In genomic region chr21:45551816-45552695, GRCh38 we compare ENCODE assay signal across 8 cellular contexts. TPM values are rescaled to one million over a fixed set of nuclear protein-coding genes. Genes with fewer than 3 reads are reported as not detected.
DNase-seq lines count a peak whose midpoint lies in the region; FAIRE-seq and TF ChIP-seq lines count a peak whose summit lies in the region.
"Had no signal": no experiment of that assay in that cellular context is flagged by ENCODE, and none has a peak within 500 bp of the region (broad histone marks: within the 10 kb centered on the region; RNA-seq: fewer than 3 reads in every experiment).

No MANE protein-coding gene starts in this region.

- H3K9me3 ChIP-seq in DOHH2 (ENCODE audit: control insufficient read depth, insufficient read depth, low read length) (no peaks in the 10 kb centered on the region; the same call in 1 of the 2 replicates), SK-N-MC (ENCODE audit: low read depth, low read length) (no peaks in the 10 kb centered on the region), endothelial cell of umbilical vein (replicated peaks; ENCODE audit: control insufficient read depth, insufficient read depth, low read length) (no peaks in the 10 kb centered on the region), skeletal muscle tissue (ENCODE audit: control insufficient read depth in 3 of 3, low read length in 3 of 3) (peaks cover 0 to 3% (median 0%) of the 10 kb centered on the region in 3 donors)

- H3K9ac ChIP-seq in SK-N-MC (ENCODE audit: insufficient read length): no peak overlapping the region
- peak overlapping the region; percentile 19 for H3K9ac ChIP-seq in endothelial cell of umbilical vein (replicated peaks; ENCODE audit: extremely low read depth, insufficient read depth, low read length)
- H3K9ac ChIP-seq in skeletal muscle tissue (ENCODE audit: low read depth in 1 of 3, low read length in 3 of 3): no peak overlapping the region

- no peaks in the 10 kb centered on the region for H3K9me2 ChIP-seq in DOHH2 (replicated peaks; ENCODE audit: control insufficient read depth, low read length)

- dilution Hi-C loops in endothelial cell of umbilical vein (cut with MboI; ENCODE audit: extremely low pct_ligation_motif_present, low sequenced_read_pairs): no loop called here

- TF ChIP-seq CTCF in DOHH2 (IDR thresholded peaks at IDR 0.05; ENCODE audit: low read depth, low read length, poor library complexity, severe bottlenecking) (no peak), endothelial cell of umbilical vein (IDR thresholded peaks at IDR 0.05; ENCODE audit: extremely low read depth in 1 of 2, insufficient read depth in 1 of 2, low read depth in 1 of 2, low read length in 2 of 2) (no peak)

- H3K4me2 ChIP-seq in DOHH2 (ENCODE audit: low read length) (peak overlapping the region; percentile 40), endothelial cell of umbilical vein (ENCODE audit: insufficient read depth, low read length) (peak overlapping the region; percentile 47)

- intact Hi-C loops in endothelial cell of umbilical vein (cut with micrococcal nuclease): loop anchor here (2.0 kb wide), 1 partner anchor 259 kb away; no protein-coding TSS in a partner anchor

- H3K27me3 ChIP-seq in DOHH2 (ENCODE audit: control insufficient read depth, low read length) (peaks cover 50% of the 10 kb centered on the region), endothelial cell of umbilical vein (ENCODE audit: control insufficient read depth in 2 of 2, insufficient read depth in 2 of 2, low read length in 2 of 2) (peaks cover 0 to 3% of the 10 kb centered on the region in 2 experiments), skeletal muscle tissue (ENCODE audit: control insufficient read depth in 3 of 3, insufficient read depth in 3 of 3, low read length in 3 of 3) (peaks cover 13 to 19% (median 16%) of the 10 kb centered on the region in 3 donors)

- H3K36me3 ChIP-seq in DOHH2 (ENCODE audit: control insufficient read depth, low read length): no peaks in the 10 kb centered on the region
- no peaks in the 10 kb centered on the region for H3K36me3 ChIP-seq in SK-N-MC (ENCODE audit: insufficient read depth, low read length)
- H3K36me3 ChIP-seq in endothelial cell of umbilical vein (ENCODE audit: control insufficient read depth in 2 of 2, extremely low read depth in 1 of 2, insufficient read depth in 2 of 2, low read length in 2 of 2): no peaks in the 10 kb centered on the region
- H3K36me3 ChIP-seq in skeletal muscle tissue (ENCODE audit: control insufficient read depth in 3 of 3, insufficient read depth in 3 of 3, low read length in 3 of 3): no peaks in the 10 kb centered on the region

- CTCF ChIA-PET in endothelial cell of umbilical vein (lab: Charles Lee): no interaction called here

- DNase-seq in SK-N-MC (ENCODE audit: low read depth, low spot score): no peak
- DNase-seq in endothelial cell of umbilical vein (ENCODE audit: low read depth, low spot score): no peak
- DNase-seq in stimulated activated CD4-positive, alpha-beta T cell treated with anti-CD3 and anti-CD28 coated beads, Interleukin-12 subunit alpha, Interleukin-12 subunit beta, amount 100 ng/mL, for 4 hours: no peak
- DNase-seq in stimulated activated CD8-positive, alpha-beta memory T cell treated with anti-CD3 and anti-CD28 coated beads, Interleukin-4, amount 100 ng/mL, for 48 hours: no peak
- DNase-seq in NCI-H2107 treated with DMSO at 0.1 percent for 48 hours (lab: John Stamatoyannopoulos, UW; ENCODE audit: unreplicated experiment): no peak
- DNase-seq: NCI-H1436 treated with DMSO at 0.1 percent for 48 hours had no signal

- no peak overlapping the region for H3K4me3 ChIP-seq in DOHH2 (ENCODE audit: low read length)
- H3K4me3 ChIP-seq in SK-N-MC: no peak overlapping the region
- H3K4me3 ChIP-seq in endothelial cell of umbilical vein (replicated peaks in 1 of 3; ENCODE audit: insufficient read depth in 1 of 3, low read depth in 1 of 3, low read length in 3 of 3): no peak overlapping the region
- H3K4me3 ChIP-seq in skeletal muscle tissue (ENCODE audit: low read length in 3 of 3): no peak overlapping the region

- TF ChIP-seq POLR2A in endothelial cell of umbilical vein (IDR thresholded peaks at IDR 0.05; ENCODE audit: low read depth, low read length): no peak

- H3K27ac ChIP-seq in DOHH2 (ENCODE audit: low read depth, low read length) (no peak overlapping the region), SK-N-MC (peak overlapping the region; percentile 83; the same call in 1 of the 2 replicates), endothelial cell of umbilical vein (ENCODE audit: insufficient read depth, low read depth, low read length) (peak overlapping the region; percentile 97), skeletal muscle tissue (ENCODE audit: low read depth, low read length) (peak overlapping the region; percentile 2)

- peak overlapping the region; percentile 4 for H2AFZ ChIP-seq in endothelial cell of umbilical vein (ENCODE audit: low read depth, low read length)

- no peaks in the 10 kb centered on the region for H3K9me1 ChIP-seq in endothelial cell of umbilical vein (replicated peaks; ENCODE audit: control insufficient read depth, extremely low read depth, insufficient read depth, low read length)

- H3K79me2 ChIP-seq in DOHH2 (ENCODE audit: control insufficient read depth, low read length): no peaks in the 10 kb centered on the region
- no peaks in the 10 kb centered on the region for H3K79me2 ChIP-seq in endothelial cell of umbilical vein (ENCODE audit: control insufficient read depth, insufficient read depth, low read length)

- H4K20me1 ChIP-seq in DOHH2 (ENCODE audit: control insufficient read depth, insufficient read depth, low read depth, low read length) (peaks cover 18% of the 10 kb centered on the region), endothelial cell of umbilical vein (replicated peaks; ENCODE audit: control insufficient read depth, extremely low read depth, insufficient read depth, low read length) (no peaks in the 10 kb centered on the region)

- H3F3A ChIP-seq in DOHH2 (ENCODE audit: control insufficient read depth, insufficient read depth): peaks cover 9% of the 10 kb centered on the region

- POLR2A ChIA-PET in endothelial cell of umbilical vein (lab: Charles Lee): no interaction called here

- no peak for FAIRE-seq in endothelial cell of umbilical vein (lab: Jason Lieb, UNC)

- BruUV-seq in endothelial cell of umbilical vein (replicated peaks; lab: Mats Ljungman, UMichigan): no TSS peak

- peaks cover 40% of the 10 kb centered on the region for H3K4me1 ChIP-seq in DOHH2 (ENCODE audit: control insufficient read depth, low read length)
- H3K4me1 ChIP-seq in endothelial cell of umbilical vein (ENCODE audit: control insufficient read depth, extremely low read depth, insufficient read depth, low read length): peaks cover 28% of the 10 kb centered on the region
- peaks cover 6 to 10% (median 7%) of the 10 kb centered on the region in 3 donors for H3K4me1 ChIP-seq in skeletal muscle tissue (ENCODE audit: control insufficient read depth in 3 of 3, insufficient read depth in 3 of 3, low read length in 3 of 3)

TF ChIP-seq in endothelial cell of umbilical vein, 7 proteins besides CTCF, POLR2A, EP300 and RAD21:
- TF ChIP-seq POLR2AphosphoS5 (IDR thresholded peaks at IDR 0.05; ENCODE audit: insufficient read depth, low read depth, low read length): no peak
- TF ChIP-seq MYC (IDR thresholded peaks at IDR 0.05; ENCODE audit: low read depth, low read length): no peak
- TF ChIP-seq EZH2 (IDR thresholded peaks at IDR 0.05; ENCODE audit: borderline replicate concordance, low read depth, low read length, severe bottlenecking): no peak
- TF ChIP-seq JUN (IDR thresholded peaks at IDR 0.05; ENCODE audit: borderline replicate concordance, insufficient read depth, insufficient read length, low read depth): no peak
- no peak for TF ChIP-seq GATA2 (IDR thresholded peaks at IDR 0.05; ENCODE audit: insufficient read depth, insufficient read length, low read depth, low read length)
- TF ChIP-seq FOS (IDR thresholded peaks at IDR 0.05; ENCODE audit: borderline replicate concordance, insufficient read depth, low read length): no peak
TF ChIP-seq in endothelial cell of umbilical vein: peak in this region for 0.

RNA-seq across cellular contexts. Expression of gene SLC19A1, which starts 9.8 kb away (rescaled TPM):
- 54.6 and 58.9 TPM in 2 replicates for total RNA-seq in endothelial cell of umbilical vein
- 36.3 and 55.0 TPM in 2 replicates for polyA plus RNA-seq in endothelial cell of umbilical vein
- polyA plus RNA-seq in endothelial cell of umbilical vein (2011; cell fraction: cytosol; rRNA removed): 16.9 and 19.9 TPM in 2 replicates
- polyA plus RNA-seq in endothelial cell of umbilical vein (2011; cell fraction: nucleus; rRNA removed): 18.7 and 21.4 TPM in 2 replicates
- 32.8 and 34.1 TPM in 2 replicates for polyA plus RNA-seq in endothelial cell of umbilical vein (2012)
- polyA minus RNA-seq in endothelial cell of umbilical vein: 26.8 and 29.9 TPM in 2 replicates
- 39.4 TPM for polyA minus RNA-seq in endothelial cell of umbilical vein (2011; cell fraction: cytosol; rRNA and poly(A)+ RNA removed)
- 14.9 and 17.1 TPM in 2 replicates for polyA minus RNA-seq in endothelial cell of umbilical vein (2011; cell fraction: nucleus; rRNA and poly(A)+ RNA removed)
- total RNA-seq in skeletal muscle tissue: 4.7 TPM
